8 cellular contexts compared by ENCODE assay signal in the genomic region with DNA sequence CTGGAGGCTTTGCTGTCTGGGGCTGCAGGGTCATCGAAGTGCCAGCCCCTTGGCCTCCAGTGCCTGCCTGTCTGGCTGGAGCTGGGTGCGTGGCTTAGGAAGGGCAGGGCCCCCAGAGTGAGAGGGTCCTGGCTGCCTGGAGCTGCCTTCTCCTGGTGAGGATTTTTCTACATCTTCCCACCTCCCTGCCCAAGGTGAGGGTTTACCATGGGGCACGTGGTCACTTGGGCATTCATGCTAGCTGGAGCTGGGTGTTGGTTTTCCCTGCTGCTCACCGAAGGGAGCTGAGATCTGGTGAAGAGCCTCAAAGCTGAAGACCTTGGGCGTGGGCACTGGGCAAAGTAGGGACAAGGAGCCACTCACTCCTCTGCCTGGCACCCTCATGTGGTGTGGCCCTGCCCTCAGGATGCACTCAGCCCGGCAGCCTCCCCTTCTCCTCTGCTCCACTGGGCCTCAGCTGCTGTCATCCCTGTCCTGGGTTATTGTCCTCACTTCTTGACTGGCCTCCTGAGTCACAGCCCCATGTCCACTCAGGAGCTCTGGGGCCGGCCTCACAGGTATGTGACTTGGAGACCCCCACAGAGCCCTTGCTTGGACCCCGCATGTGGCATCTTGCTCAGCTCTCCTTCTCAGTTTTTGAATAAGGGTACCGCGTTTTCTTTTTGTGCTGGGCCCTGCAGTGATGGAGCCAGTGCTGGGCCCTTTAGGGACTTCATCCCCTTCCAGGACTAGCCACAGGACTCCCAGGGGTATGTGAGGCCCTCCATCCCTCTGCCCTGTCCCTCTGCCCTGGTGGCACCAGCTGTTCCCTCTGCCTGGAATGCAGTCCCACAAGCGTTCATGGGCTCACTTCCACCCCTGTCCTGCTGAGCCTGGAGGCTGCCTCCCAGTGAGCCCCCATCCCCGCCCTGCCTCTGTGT. TPM values are rescaled to one million over a fixed set of nuclear protein-coding genes. Genes with fewer than 3 reads are reported as not detected.
DNase-seq lines count a peak whose midpoint lies in the region; ATAC-seq and TF ChIP-seq lines count a peak whose summit lies in the region.

No MANE protein-coding gene starts in this region.

- no peak overlapping the region for H2BK12ac ChIP-seq in neuronal stem cell (ENCODE audit: low read length)

- peak overlapping the region; percentile 85 for H3K23ac ChIP-seq in neuronal stem cell (ENCODE audit: low read depth, low read length, poor library complexity)

- H4K20me1 ChIP-seq in BLaER1 treated with 17β-estradiol and CSF1 and Interleukin-3, amounts not matched to agents 10 nM and 100 nM, result peaks cover 20 to 73% (median 44%) of the 10 kb centered on the region in 11 experiments; a peak in 20 of 22 replicates
- no peaks in the 10 kb centered on the region for H4K20me1 ChIP-seq in fibroblast of lung (ENCODE audit: control insufficient read depth, extremely low read depth, insufficient read depth, low read length)

- no peak overlapping the region for H2BK120ac ChIP-seq in neuronal stem cell (ENCODE audit: low read depth, low read length)

- H2BK15ac ChIP-seq in neuronal stem cell (ENCODE audit: low read length), result peak overlapping the region; percentile 95

- POLR2A ChIA-PET in RWPE1 (lab: Yijun Ruan, JAX; ENCODE audit: low non-redundant PET), result interaction anchor here (0.9 to 1.1 kb wide), 3 partner anchors 16 to 114 kb away, joined by 3 to 5 read pairs (median 3); no protein-coding TSS in a partner anchor
- POLR2A ChIA-PET in GM10248 (lab: Yijun Ruan, JAX), result no interaction called here

- ATAC-seq in HG03469 (IDR thresholded peaks at IDR 0.05; ENCODE audit: unreplicated experiment), result no peak

- H3K9ac ChIP-seq in BLaER1 treated with 17β-estradiol and CSF1 and Interleukin-3, amounts not matched to agents 10 nM and 100 nM, result peak overlapping the region in 6 of 11 experiments; percentile 74 to 88 (median 78); a peak in 11 of 22 replicates
- H3K9ac ChIP-seq in fibroblast of lung (ENCODE audit: insufficient read depth, low read length), result peak overlapping the region; percentile 82
- peak overlapping the region; percentile 91 for H3K9ac ChIP-seq in neuronal stem cell (ENCODE audit: low read depth, low read length, poor library complexity)

- WGBS in neuronal stem cell (ENCODE audit: extremely low coverage in 2 of 2, insufficient read length in 2 of 2, insufficient replicate concordance in 1 of 2), 2 donors, result no CpG with 5 or more reads among the region's 12 CpGs

- H3K4me3 ChIP-seq in BLaER1 treated with 17β-estradiol and CSF1 and Interleukin-3, amounts not matched to agents 10 nM and 100 nM, result peak overlapping the region in 9 of 10 experiments; percentile 65 to 93 (median 75); a peak in 15 of 20 replicates
- H3K4me3 ChIP-seq in fibroblast of lung (replicated peaks in 1 of 4; ENCODE audit: control extremely low read depth in 1 of 4, insufficient read depth in 1 of 4, low read depth in 3 of 4, low read length in 4 of 4) (peak overlapping the region; percentile 44 to 88 (median 76)), neuronal stem cell (ENCODE audit: low read length in 2 of 2) (peak overlapping the region; percentile 55 to 89)

- H3K4ac ChIP-seq in neuronal stem cell (ENCODE audit: low read length), result no peak overlapping the region

- H3K4me2 ChIP-seq in BLaER1 treated with 17β-estradiol and CSF1 and Interleukin-3, amounts not matched to agents 10 nM and 100 nM, result peak overlapping the region; percentile 91 to 100 (median 99)
- peak overlapping the region; percentile 92 for H3K4me2 ChIP-seq in fibroblast of lung (ENCODE audit: extremely low read depth, insufficient read depth, low read length)
- H3K4me2 ChIP-seq in neuronal stem cell (ENCODE audit: insufficient read depth, low read length, poor library complexity, severe bottlenecking), result peak overlapping the region; percentile 98

- H4K91ac ChIP-seq in neuronal stem cell (ENCODE audit: low read depth, low read length, poor library complexity), result no peak overlapping the region

- peaks cover 0 to 11% (median 0%) of the 10 kb centered on the region in 11 experiments; a peak in 2 of 22 replicates for H3K36me3 ChIP-seq in BLaER1 treated with 17β-estradiol and CSF1 and Interleukin-3, amounts not matched to agents 10 nM and 100 nM
- peaks cover 2% of the 10 kb centered on the region for H3K36me3 ChIP-seq in fibroblast of lung (ENCODE audit: control insufficient read depth, insufficient read depth, low read length)
- H3K36me3 ChIP-seq in neuronal stem cell (replicated peaks in 1 of 2; ENCODE audit: control insufficient read depth in 2 of 2, insufficient read depth in 2 of 2, low read length in 2 of 2), result no peaks in the 10 kb centered on the region

- peaks cover 11% of the 10 kb centered on the region for H3K79me1 ChIP-seq in neuronal stem cell (ENCODE audit: low read depth, low read length)

- H2AK5ac ChIP-seq in neuronal stem cell (ENCODE audit: low read depth, low read length), result peak overlapping the region; percentile 92

- peaks cover 48 to 74% (median 61%) of the 10 kb centered on the region in 11 experiments for H3K27me3 ChIP-seq in BLaER1 treated with 17β-estradiol and CSF1 and Interleukin-3, amounts not matched to agents 10 nM and 100 nM
- H3K27me3 ChIP-seq in fibroblast of lung (ENCODE audit: control insufficient read depth, insufficient read depth, low read length) (peaks cover 17% of the 10 kb centered on the region), neuronal stem cell (ENCODE audit: control insufficient read depth in 3 of 3, insufficient read depth in 3 of 3, low read depth in 1 of 3, low read length in 3 of 3) (peaks cover 9 to 38% (median 29%) of the 10 kb centered on the region in 3 experiments)

- DNase-seq in RWPE1 (ENCODE audit: low spot score) (no peak), fibroblast of lung (ENCODE audit: low read depth in 2 of 2) (no peak), neuronal stem cell (ENCODE audit: low spot score) (no peak), T1000 (lab: John Stamatoyannopoulos, UW) (no peak), GM10248 (ENCODE audit: extremely low spot score) (no peak), NCI-H2029 (lab: John Stamatoyannopoulos, UW) (no peak)

- no peak overlapping the region for H2AFZ ChIP-seq in fibroblast of lung (ENCODE audit: low read length)
- peak overlapping the region; percentile 95 for H2AFZ ChIP-seq in neuronal stem cell (ENCODE audit: low read length)

- no peak overlapping the region for H4K8ac ChIP-seq in neuronal stem cell (ENCODE audit: low read depth, low read length)

- peak overlapping the region in 2 of 11 experiments; percentile 67 to 76; a peak in 2 of 22 replicates for H3K27ac ChIP-seq in BLaER1 treated with 17β-estradiol and CSF1 and Interleukin-3, amounts not matched to agents 10 nM and 100 nM
- peak overlapping the region; percentile 91 for H3K27ac ChIP-seq in RWPE1
- H3K27ac ChIP-seq in fibroblast of lung (ENCODE audit: insufficient read depth, low read length), result peak overlapping the region; percentile 80
- no peak overlapping the region for H3K27ac ChIP-seq in neuronal stem cell (replicated peaks; ENCODE audit: low read length)

- H3K79me2 ChIP-seq in fibroblast of lung (ENCODE audit: control insufficient read depth, insufficient read depth, low read length), result peaks cover 33% of the 10 kb centered on the region

- H3K9me3 ChIP-seq in BLaER1 treated with 17β-estradiol and CSF1 and Interleukin-3, amounts not matched to agents 10 nM and 100 nM (replicated peaks in 1 of 11), result no peaks in the 10 kb centered on the region
- no peaks in the 10 kb centered on the region for H3K9me3 ChIP-seq in fibroblast of lung (ENCODE audit: control insufficient read depth, insufficient read depth, low read depth, low read length)
- peaks cover 0 to 2% of the 10 kb centered on the region in 2 donors for H3K9me3 ChIP-seq in neuronal stem cell (replicated peaks in 1 of 2; ENCODE audit: control insufficient read depth in 2 of 2, insufficient read depth in 1 of 2, low read depth in 1 of 2, low read length in 2 of 2)

- H2BK5ac ChIP-seq in neuronal stem cell (ENCODE audit: low read length), result peak overlapping the region; percentile 66

- peaks cover 8 to 27% (median 14%) of the 10 kb centered on the region in 10 experiments; a peak in 19 of 20 replicates for H3K4me1 ChIP-seq in BLaER1 treated with 17β-estradiol and CSF1 and Interleukin-3, amounts not matched to agents 10 nM and 100 nM
- H3K4me1 ChIP-seq in fibroblast of lung (ENCODE audit: control insufficient read depth, extremely low read depth, insufficient read depth, low read length), result peaks cover 4% of the 10 kb centered on the region
- H3K4me1 ChIP-seq in neuronal stem cell (ENCODE audit: control insufficient read depth in 2 of 2, insufficient read depth in 1 of 2, low read depth in 1 of 2, low read length in 2 of 2), result peaks cover 6 to 9% of the 10 kb centered on the region in 2 donors

- peak overlapping the region; percentile 11 for H3K14ac ChIP-seq in neuronal stem cell (ENCODE audit: low read length)

- H3K18ac ChIP-seq in neuronal stem cell (ENCODE audit: low read length), result peak overlapping the region; percentile 39

- CTCF ChIA-PET in RWPE1 (lab: Yijun Ruan, JAX), result interaction anchor here (0.6 to 1.3 kb wide), 2 partner anchors 41 to 98 kb away, joined by 3 to 5 read pairs; no protein-coding TSS in a partner anchor
- CTCF ChIA-PET in GM10248 (lab: Yijun Ruan, JAX), result interaction anchor here (0.6 kb wide), 1 partner anchor 8 kb away, joined by 3 read pairs; no protein-coding TSS in a partner anchor

- TF ChIP-seq CTCF in RWPE1 (conservative IDR thresholded peaks at IDR 0.05; ENCODE audit: low read depth) (no peak), fibroblast of lung (conservative IDR thresholded peaks at IDR 0.05 in 1 of 2, IDR thresholded peaks at IDR 0.05 in 1 of 2; ENCODE audit: low read depth in 1 of 2, low read length in 2 of 2) (no peak), GM10248 (IDR thresholded peaks at IDR 0.05; ENCODE audit: control extremely low read depth, extremely low read depth, low read depth, missing control alignments) (no peak)

RNA-seq across cellular contexts. Expression of a gene that starts 1.6 kb away (rescaled TPM):
- total RNA-seq in fibroblast of lung, result 10.3 and 13.9 TPM in 2 replicates
- polyA plus RNA-seq in fibroblast of lung, result 4.0 and 6.2 TPM in 2 replicates
- 10.2 and 14.1 TPM in 2 replicates for polyA plus RNA-seq in fibroblast of lung (2012)
- polyA minus RNA-seq in fibroblast of lung (ENCODE audit: low replicate concordance), result 7.9 and 8.6 TPM in 2 replicates
- 12.3 TPM for polyA plus RNA-seq in neuronal stem cell (2013, experiment 1 of 2)
- polyA plus RNA-seq in neuronal stem cell (2013, experiment 2 of 2), result 11.4 TPM

RNA-seq across cellular contexts. Expression of a gene that starts 58.0 kb away (rescaled TPM):
- under 0.01 and 0.17 TPM in 2 replicates for total RNA-seq in fibroblast of lung
- polyA plus RNA-seq in fibroblast of lung, result 0.02 TPM in 1 of 2 replicates, not detected in the other
- polyA plus RNA-seq in fibroblast of lung (2012), result 0.27 TPM in 1 of 2 replicates, not detected in the other
- 0.89 TPM in 1 of 2 replicates, not detected in the other for polyA minus RNA-seq in fibroblast of lung (ENCODE audit: low replicate concordance)
- 0.04 TPM for polyA plus RNA-seq in neuronal stem cell (2013, experiment 1 of 2)
- polyA plus RNA-seq in neuronal stem cell (2013, experiment 2 of 2), result 0.03 TPM
